In the genomic region with DNA sequence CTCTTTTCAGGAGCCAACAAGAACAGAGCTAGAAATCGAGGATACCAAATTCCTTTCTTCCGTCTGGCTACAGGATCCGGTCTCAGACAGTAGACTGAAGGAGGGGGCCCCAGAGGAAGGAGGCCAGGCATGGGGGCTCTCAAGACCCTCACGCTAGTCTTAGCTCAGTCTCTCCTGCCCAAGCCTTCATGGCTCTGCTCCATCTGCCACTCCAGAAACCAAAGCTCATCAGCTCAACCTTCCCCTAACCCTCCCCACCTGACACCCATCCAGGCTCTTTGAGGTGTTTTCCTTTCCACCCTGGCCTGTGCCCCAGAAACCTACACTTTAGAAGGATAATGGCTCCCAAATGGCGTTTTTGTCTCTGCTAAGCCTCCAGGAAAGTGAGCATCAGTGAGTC, we compare ENCODE assay signal across 19 cellular contexts. TPM values are rescaled to one million over a fixed set of nuclear protein-coding genes. Genes with fewer than 3 reads are reported as not detected.
DNase-seq lines count a peak whose midpoint lies in the region; ATAC-seq and TF ChIP-seq lines count a peak whose summit lies in the region.
"Had no signal": no experiment of that assay in that cellular context is flagged by ENCODE, and none has a peak within 500 bp of the region (broad histone marks: within the 10 kb centered on the region; RNA-seq: fewer than 3 reads in every experiment).

No MANE protein-coding gene starts in this region.

- in situ Hi-C loops in GM23248 (cut with MboI), result no loop called here

- H3K4me3 Mint-ChIP-seq in stimulated activated effector memory CD8-positive, alpha-beta T cell treated with anti-CD3 and anti-CD28 coated beads, Interleukin-12 subunit alpha, Interleukin-12 subunit beta, amount 100 ng/mL, for 72 hours, result no peak overlapping the region
- H3K4me3 Mint-ChIP-seq: CD8-positive, alpha-beta T cell had no signal

- no peaks in the 10 kb centered on the region for H3K9me3 Mint-ChIP-seq in stimulated activated effector memory CD8-positive, alpha-beta T cell treated with anti-CD3 and anti-CD28 coated beads, Interleukin-12 subunit alpha, Interleukin-12 subunit beta, amount 100 ng/mL, for 72 hours
- H3K9me3 Mint-ChIP-seq: CD8-positive, alpha-beta T cell had no signal

- H3K27me3 ChIP-seq in AG04450 (ENCODE audit: control insufficient read depth, insufficient read depth, low read length) (no peaks in the 10 kb centered on the region), GM23248 (replicated peaks; ENCODE audit: insufficient read depth) (no peaks in the 10 kb centered on the region), lower lobe of right lung (ENCODE audit: low read depth) (no peaks in the 10 kb centered on the region), skeletal muscle satellite cell (ENCODE audit: control insufficient read depth, insufficient read depth, low read length) (no peaks in the 10 kb centered on the region)
- H3K27me3 ChIP-seq: esophagus muscularis mucosa, gastroesophageal sphincter had no signal

- DNase-seq in AG04450 (ENCODE audit: low read depth, low spot score) (no peak), GM23248 (no peak), lower lobe of right lung (peak; percentile 11), GM10266 (ENCODE audit: extremely low spot score) (no peak), DMS114 treated with DMSO at 0.1 percent for 48 hours (lab: John Stamatoyannopoulos, UW; ENCODE audit: unreplicated experiment) (no peak)
- DNase-seq in effector CD4-positive, alpha-beta T cell, result no peak
- no peak for DNase-seq in stimulated activated effector memory CD8-positive, alpha-beta T cell treated with anti-CD3 and anti-CD28 coated beads, Interleukin-12 subunit alpha, Interleukin-12 subunit beta, amount 100 ng/mL, for 72 hours (ENCODE audit: low spot score in 2 of 2)
- DNase-seq: activated gamma-delta T cell treated with Interleukin-2 at 50 U/mL for 16 hours; CD8-positive, alpha-beta T cell; cerebellar nuclear complex; effector memory CD4-positive, alpha-beta T cell; NCI-H1417 treated with DMSO at 0.1 percent for 48 hours; NCI-H2171 treated with DMSO at 0.1 percent for 48 hours; NCI-H69 had no signal

- H3F3A ChIP-seq in GM23248 (ENCODE audit: insufficient read depth), result peaks cover 16% of the 10 kb centered on the region

- no peak for TF ChIP-seq CTCF in AG04450 (IDR thresholded peaks at IDR 0.05; ENCODE audit: low read depth, low read length)
- no peak for TF ChIP-seq CTCF in lower lobe of right lung (IDR thresholded peaks at IDR 0.05)
- TF ChIP-seq CTCF in GM10266 (IDR thresholded peaks at IDR 0.05; ENCODE audit: control insufficient read depth, insufficient read depth, low read depth, missing control alignments), result no peak

- 61 to 65% methylated on average over 5 of the region's 5 CpGs for WGBS in GM23248 (ENCODE audit: low coverage in 1 of 2, low lambda C conversion rate in 2 of 2, missing lambda C conversion rate in 2 of 2), 2 experiments

- H2AFZ ChIP-seq in GM23248, result no peak overlapping the region

- H3K4me1 ChIP-seq in GM23248 (ENCODE audit: insufficient read depth), result peaks cover 87% of the 10 kb centered on the region
- H3K4me1 ChIP-seq in lower lobe of right lung, result peaks cover 55% of the 10 kb centered on the region
- peaks cover 71% of the 10 kb centered on the region for H3K4me1 ChIP-seq in skeletal muscle satellite cell (ENCODE audit: control insufficient read depth, insufficient read depth, low read length)

- no peaks in the 10 kb centered on the region for H3K9me3 ChIP-seq in AG04450 (ENCODE audit: control insufficient read depth, insufficient read depth, low read length)
- no peaks in the 10 kb centered on the region for H3K9me3 ChIP-seq in GM23248 (ENCODE audit: low read depth)
- no peaks in the 10 kb centered on the region for H3K9me3 ChIP-seq in lower lobe of right lung
- no peaks in the 10 kb centered on the region for H3K9me3 ChIP-seq in skeletal muscle satellite cell (replicated peaks; ENCODE audit: low read length)
- H3K9me3 ChIP-seq: esophagus muscularis mucosa, gastroesophageal sphincter had no signal

- intact Hi-C loops in lower lobe of right lung (cut with DNase I), result loop anchor here (10.0 kb wide), 1 partner anchor 63 kb away; a partner anchor contains a TSS

- H3K9me2 ChIP-seq in GM23248 (ENCODE audit: insufficient read depth), result no peaks in the 10 kb centered on the region

- no peaks in the 10 kb centered on the region for H3K36me3 Mint-ChIP-seq in stimulated activated effector memory CD8-positive, alpha-beta T cell treated with anti-CD3 and anti-CD28 coated beads, Interleukin-12 subunit alpha, Interleukin-12 subunit beta, amount 100 ng/mL, for 72 hours
- H3K36me3 Mint-ChIP-seq: CD8-positive, alpha-beta T cell had no signal

- peak overlapping the region; percentile 71 for H3K4me2 ChIP-seq in GM23248 (ENCODE audit: unreplicated experiment)
- no peak overlapping the region for H3K4me2 ChIP-seq in skeletal muscle satellite cell (ENCODE audit: low read length)

- no peak overlapping the region for H3K27ac Mint-ChIP-seq in stimulated activated effector memory CD8-positive, alpha-beta T cell treated with anti-CD3 and anti-CD28 coated beads, Interleukin-12 subunit alpha, Interleukin-12 subunit beta, amount 100 ng/mL, for 72 hours
- H3K27ac Mint-ChIP-seq: CD8-positive, alpha-beta T cell had no signal

- H3K27ac ChIP-seq in AG04450 (ENCODE audit: low read depth, low read length), result peak overlapping the region; percentile 11
- H3K27ac ChIP-seq in GM23248, result peak overlapping the region; percentile 69
- H3K27ac ChIP-seq in lower lobe of right lung, result no peak overlapping the region
- H3K27ac ChIP-seq: esophagus muscularis mucosa had no signal

- peaks cover 71% of the 10 kb centered on the region for H3K79me2 ChIP-seq in GM23248 (ENCODE audit: insufficient read depth)

- ATAC-seq in lower lobe of right lung, result no peak
- ATAC-seq in stimulated activated effector memory CD8-positive, alpha-beta T cell treated with anti-CD3 and anti-CD28 coated beads, Interleukin-12 subunit alpha, Interleukin-12 subunit beta, amount 100 ng/mL, for 72 hours, result no peak
- ATAC-seq: CD8-positive, alpha-beta T cell; gastroesophageal sphincter; GM12878 had no signal

- H4K20me1 ChIP-seq in GM23248 (ENCODE audit: insufficient read depth), result no peaks in the 10 kb centered on the region

- no peak overlapping the region for H3K4me3 ChIP-seq in AG04450 (ENCODE audit: low read depth, low read length)
- H3K4me3 ChIP-seq in GM23248, result no peak overlapping the region
- H3K4me3 ChIP-seq in lower lobe of right lung, result no peak overlapping the region
- no peak overlapping the region for H3K4me3 ChIP-seq in skeletal muscle satellite cell (ENCODE audit: low read length)
- H3K4me3 ChIP-seq: esophagus muscularis mucosa, gastroesophageal sphincter, GM12878 had no signal

- H3K9ac ChIP-seq in GM23248 (peak overlapping the region; percentile 65), skeletal muscle satellite cell (ENCODE audit: low read depth, low read length) (peak overlapping the region; percentile 34)

- peaks cover 9% of the 10 kb centered on the region for H3K4me1 Mint-ChIP-seq in stimulated activated effector memory CD8-positive, alpha-beta T cell treated with anti-CD3 and anti-CD28 coated beads, Interleukin-12 subunit alpha, Interleukin-12 subunit beta, amount 100 ng/mL, for 72 hours

- POLR2A ChIA-PET in AG04450 (lab: Yijun Ruan, JAX), result interaction anchor here (1.4 to 19.0 kb wide), 10 partner anchors 12 to 93 kb away, joined by 4 to 654 read pairs (median 28); a partner anchor contains a TSS

- no peaks in the 10 kb centered on the region for H3K36me3 ChIP-seq in GM23248 (ENCODE audit: low read depth)
- no peaks in the 10 kb centered on the region for H3K36me3 ChIP-seq in lower lobe of right lung
- no peaks in the 10 kb centered on the region for H3K36me3 ChIP-seq in skeletal muscle satellite cell (ENCODE audit: insufficient read depth, low read length)
- H3K36me3 ChIP-seq: esophagus muscularis mucosa, gastroesophageal sphincter had no signal

- CTCF ChIA-PET in AG04450 (lab: Charles Lee), result interaction anchor here (1.0 to 3.4 kb wide), 7 partner anchors 50 to 106 kb away, joined by 3 to 16 read pairs (median 11); a partner anchor contains a TSS

RNA-seq across cellular contexts. Expression of a gene that starts 6.2 kb away (rescaled TPM):
- polyA plus RNA-seq in AG04450 (2011; rRNA removed) (0.47 and 0.96 TPM in 2 replicates), GM23248 (2016; fragmentation: Nextera tagmentation; extraction: Ambion mirVana) (0.61 TPM in 1 of 2 replicates, not detected in the other)
- 0.48 and 0.55 TPM in 2 replicates for polyA minus RNA-seq in AG04450 (2011; rRNA and poly(A)+ RNA removed)
- 0.32 TPM in 1 of 2 replicates, not detected in the other for total RNA-seq in GM23248 (2014; rRNA removed; shearing (Covaris generic))
- total RNA-seq in lower lobe of right lung, result 9.2 TPM
- total RNA-seq in skeletal muscle satellite cell (2012; rRNA removed), result 0.25 TPM in 1 of 2 replicates, not detected in the other
- total RNA-seq: CD8-positive, alpha-beta T cell had no signal
- polyA plus RNA-seq: neural cell had no signal
